ENCODE assay signal across 8 cellular contexts in the genomic region with DNA sequence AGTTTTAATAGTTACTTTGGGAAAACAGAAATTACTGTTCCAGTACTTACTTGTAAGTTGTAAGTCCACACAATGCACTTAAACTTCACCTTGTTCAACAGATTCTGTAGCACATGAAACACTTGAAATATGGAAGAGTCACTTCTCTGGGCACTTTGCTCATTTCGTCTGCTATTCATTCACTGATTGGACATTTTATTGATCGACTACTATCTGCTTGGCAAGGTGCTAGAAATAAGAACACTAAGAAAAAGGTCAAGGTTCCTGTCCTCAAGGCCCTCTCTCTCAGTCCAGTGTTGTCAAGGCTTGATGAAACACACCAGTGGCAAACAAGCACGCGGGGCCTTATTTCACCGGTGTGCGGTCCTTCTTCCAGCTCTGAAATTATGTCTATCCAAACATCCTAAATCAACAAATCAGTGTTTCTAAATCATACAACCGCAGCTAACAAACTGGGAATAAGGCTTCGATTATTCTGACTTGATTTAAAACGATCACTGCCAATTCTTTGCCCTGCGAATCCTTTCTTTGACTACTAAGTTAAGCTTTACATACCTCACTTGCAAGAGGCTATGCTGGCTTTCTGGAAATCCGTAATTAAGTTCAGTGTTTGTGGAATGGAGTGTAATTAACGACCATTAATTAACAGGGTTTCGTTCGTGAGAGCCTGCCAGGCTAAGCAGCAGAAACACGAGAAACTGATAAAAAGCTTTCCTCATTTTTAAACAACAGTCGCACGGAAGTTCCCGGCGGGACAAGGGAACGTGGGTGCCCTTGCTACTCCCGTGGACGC. TPM values are rescaled to one million over a fixed set of nuclear protein-coding genes. Genes with fewer than 3 reads are reported as not detected.
DNase-seq lines count a peak whose midpoint lies in the region; ATAC-seq and TF ChIP-seq lines count a peak whose summit lies in the region.

No MANE protein-coding gene starts in this region.

- ATAC-seq in T-cell (replicated peaks in 1 of 4) (no peak), HG02852 (IDR thresholded peaks at IDR 0.05; ENCODE audit: unreplicated experiment) (no peak)

- TF ChIP-seq CTCF in fibroblast of pulmonary artery (IDR thresholded peaks at IDR 0.05; ENCODE audit: low read length, missing control alignments), result no peak

- DNase-seq in activated CD4-positive, alpha-beta T cell treated with anti-CD3 and anti-CD28 coated beads, Interleukin-2, amount 10 ng/mL, durations not matched to agents 7 days and 5 days, result no peak
- no peak for DNase-seq in activated CD4-positive, alpha-beta T cell treated with anti-CD3 and anti-CD28 coated beads for 48 hours
- DNase-seq in T-cell (no peak), fibroblast of pulmonary artery (ENCODE audit: low read depth) (no peak), islet precursor cell (no peak)
- no peak for DNase-seq in activated CD4-positive, alpha-beta T cell treated with anti-CD3 and anti-CD28 coated beads for 4 hours

- peak overlapping the region; percentile 84 for H3K9ac ChIP-seq in rectal smooth muscle tissue (ENCODE audit: low read length)

- no peaks in the 10 kb centered on the region for H3K36me3 Mint-ChIP-seq in activated CD4-positive, alpha-beta T cell treated with anti-CD3 and anti-CD28 coated beads, Interleukin-2, amount 10 ng/mL, durations not matched to agents 7 days and 5 days (ENCODE audit: low read depth)
- H3K36me3 Mint-ChIP-seq in T-cell, result no peaks in the 10 kb centered on the region

- peaks cover 9% of the 10 kb centered on the region for H3K27me3 Mint-ChIP-seq in activated CD4-positive, alpha-beta T cell treated with anti-CD3 and anti-CD28 coated beads, Interleukin-2, amount 10 ng/mL, durations not matched to agents 7 days and 5 days
- H3K27me3 Mint-ChIP-seq in T-cell, result peaks cover 0 to 3% of the 10 kb centered on the region in 2 donors

- H3K4me1 Mint-ChIP-seq in activated CD4-positive, alpha-beta T cell treated with anti-CD3 and anti-CD28 coated beads, Interleukin-2, amount 10 ng/mL, durations not matched to agents 7 days and 5 days, result peaks cover 26% of the 10 kb centered on the region
- peaks cover 19 to 33% (median 31%) of the 10 kb centered on the region in 3 donors for H3K4me1 Mint-ChIP-seq in T-cell

- no peaks in the 10 kb centered on the region for H3K36me3 ChIP-seq in rectal smooth muscle tissue (ENCODE audit: control insufficient read depth, insufficient read depth, low read length)

- no peaks in the 10 kb centered on the region for H3K27me3 ChIP-seq in rectal smooth muscle tissue (ENCODE audit: control insufficient read depth, insufficient read depth, low read length)

- peak overlapping the region; percentile 83 for H3K4me3 Mint-ChIP-seq in activated CD4-positive, alpha-beta T cell treated with anti-CD3 and anti-CD28 coated beads, Interleukin-2, amount 10 ng/mL, durations not matched to agents 7 days and 5 days
- H3K4me3 Mint-ChIP-seq in T-cell, result peak overlapping the region; percentile 79 to 86 (median 84)

- POLR2A ChIA-PET in activated CD4-positive, alpha-beta T cell treated with anti-CD3 and anti-CD28 coated beads, Interleukin-2, amount 10 ng/mL, durations not matched to agents 7 days and 5 days (lab: Charles Lee), result interaction anchor here (0.7 to 1.3 kb wide), 2 partner anchors 79 to 103 kb away, joined by 3 to 7 read pairs; a partner anchor contains a TSS
- POLR2A ChIA-PET in T-cell (lab: Charles Lee), result interaction anchor here (0.5 to 1.0 kb wide), 5 partner anchors 9 to 104 kb away, joined by 3 to 9 read pairs (median 3); a partner anchor contains a TSS

- H3K9me3 Mint-ChIP-seq in activated CD4-positive, alpha-beta T cell treated with anti-CD3 and anti-CD28 coated beads, Interleukin-2, amount 10 ng/mL, durations not matched to agents 7 days and 5 days, result no peaks in the 10 kb centered on the region
- no peaks in the 10 kb centered on the region for H3K9me3 Mint-ChIP-seq in T-cell

- H3K4me3 ChIP-seq in fibroblast of pulmonary artery (replicated peaks; ENCODE audit: low read depth, low read length) (peak overlapping the region; percentile 74), rectal smooth muscle tissue (ENCODE audit: low read length) (peak overlapping the region; percentile 93)

- H3K27ac ChIP-seq in rectal smooth muscle tissue (ENCODE audit: low read depth, low read length), result peak overlapping the region; percentile 92

- H3K27ac Mint-ChIP-seq in activated CD4-positive, alpha-beta T cell treated with anti-CD3 and anti-CD28 coated beads, Interleukin-2, amount 10 ng/mL, durations not matched to agents 7 days and 5 days, result peak overlapping the region; percentile 89
- peak overlapping the region; percentile 76 to 89 for H3K27ac Mint-ChIP-seq in T-cell

- H3K4me1 ChIP-seq in rectal smooth muscle tissue (ENCODE audit: control insufficient read depth, insufficient read depth, low read length), result peaks cover 4% of the 10 kb centered on the region

- CTCF ChIA-PET in activated CD4-positive, alpha-beta T cell treated with anti-CD3 and anti-CD28 coated beads, Interleukin-2, amount 10 ng/mL, durations not matched to agents 7 days and 5 days (lab: Charles Lee), result interaction anchor here (0.9 to 1.3 kb wide), 4 partner anchors 11 to 89 kb away, joined by 3 to 4 read pairs (median 3); no protein-coding TSS in a partner anchor
- CTCF ChIA-PET in T-cell (lab: Charles Lee), result interaction anchor here in 1 of 2 donors (0.6 to 1.8 kb wide), 3 partner anchors 10 to 103 kb away, joined by 3 to 5 read pairs (median 3); a partner anchor contains a TSS

RNA-seq across cellular contexts. Expression of a gene that starts 0.7 kb away (rescaled TPM):
- total RNA-seq in activated CD4-positive, alpha-beta T cell treated with anti-CD3 and anti-CD28 coated beads, Interleukin-2, amount 10 ng/mL, durations not matched to agents 7 days and 5 days, result 1 to 10 TPM; 6.5 to 7.0 TPM
- total RNA-seq in T-cell, result 1 to 10 TPM; 5.8 to 9.5 (median 5.9) TPM
